ENCODE assay signal across 12 cellular contexts in the genomic region with DNA sequence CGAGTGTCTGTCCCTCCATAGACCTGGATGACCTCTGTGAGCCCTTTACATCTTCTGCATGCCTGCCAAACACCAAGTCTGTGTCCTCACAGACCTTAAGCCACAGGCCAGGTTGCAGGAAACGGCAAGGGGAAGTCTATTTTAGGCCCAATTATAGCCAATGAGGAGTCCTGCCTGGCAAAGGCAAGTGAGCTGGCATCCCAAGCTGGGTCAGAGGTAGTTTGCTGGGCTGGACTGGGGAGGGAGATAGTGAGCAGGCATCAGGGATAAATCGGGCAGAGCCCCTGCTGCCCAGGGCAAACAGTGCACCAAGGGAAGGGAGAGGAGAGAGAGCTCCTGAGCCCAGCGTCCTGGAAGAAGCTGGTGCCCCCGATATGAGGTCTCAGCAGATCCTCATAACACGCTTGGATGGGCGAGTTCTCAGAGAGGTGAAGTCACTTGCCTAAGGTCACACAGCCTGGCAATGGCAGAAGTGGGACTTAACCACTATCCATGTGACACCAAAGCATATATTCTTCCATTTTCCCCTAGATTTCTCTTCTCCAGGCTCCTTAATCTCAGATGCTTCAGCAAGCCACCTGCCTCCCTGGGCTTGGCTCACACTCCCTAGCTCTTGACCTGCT. TPM values are rescaled to one million over a fixed set of nuclear protein-coding genes. Genes with fewer than 3 reads are reported as not detected.
DNase-seq lines count a peak whose midpoint lies in the region; ATAC-seq, FAIRE-seq and TF ChIP-seq lines count a peak whose summit lies in the region.
"Had no signal": no experiment of that assay in that cellular context is flagged by ENCODE, and none has a peak within 500 bp of the region (broad histone marks: within the 10 kb centered on the region; RNA-seq: fewer than 3 reads in every experiment).

No MANE protein-coding gene starts in this region.

- H4K20me1 ChIP-seq in PC-9 (ENCODE audit: insufficient read depth): no peaks in the 10 kb centered on the region

- no peak overlapping the region for H2AFZ ChIP-seq in PC-9

- peaks cover 8% of the 10 kb centered on the region for H3K36me3 Mint-ChIP-seq in activated T-helper 17 cell treated with anti-CD3 and anti-CD28 coated beads, Interleukin-2, amount 50 U/mL, for 72 hours (ENCODE audit: low read depth)

- no peak overlapping the region for H3K4me3 ChIP-seq in PC-9

- CTCF ChIA-PET in PC-9 (lab: Charles Lee): interaction anchor here (0.5 to 1.2 kb wide), 2 partner anchors 21 to 647 kb away, joined by 3 to 4 read pairs; no protein-coding TSS in a partner anchor

- ATAC-seq in left colon: no peak
- ATAC-seq in activated T-helper 17 cell treated with anti-CD3 and anti-CD28 coated beads, Interleukin-2, amount 50 U/mL, for 72 hours (replicated peaks): no peak

- POLR2A ChIA-PET in PC-9 (lab: Charles Lee; ENCODE audit: unreplicated experiment): no interaction called here

- no peak overlapping the region for H3K27ac ChIP-seq in PC-9

- DNase-seq in 8988T (peak; percentile 94), GM12891 (ENCODE audit: insufficient read length, low spot score) (no peak), PC-9 (no peak), fibroblast of peridontal ligament (ENCODE audit: extremely low read depth) (peak; percentile 33), left colon (no peak), ureter (ENCODE audit: low spot score) (no peak), erythroblast (lab: John Stamatoyannopoulos, UW) (no peak)
- DNase-seq: NCI-H1105 treated with DMSO at 0.1 percent for 48 hours had no signal

- no peaks in the 10 kb centered on the region for H3K9me3 Mint-ChIP-seq in activated T-helper 17 cell treated with anti-CD3 and anti-CD28 coated beads, Interleukin-2, amount 50 U/mL, for 72 hours
- H3K9me3 Mint-ChIP-seq: T-helper 1 cell treated with Interleukin-12 subunit alpha and Interleukin-12 subunit beta and Interleukin-4 antibody, amounts not matched to agents 30 μg/mL and 1 μg/mL, for 36 hours had no signal

- intact Hi-C loops in PC-9 (cut with micrococcal nuclease; ENCODE audit: unreplicated experiment) (no loop called here), left colon (cut with DNase I, micrococcal nuclease) (no loop called here)

- H3K27ac Mint-ChIP-seq in activated T-helper 17 cell treated with anti-CD3 and anti-CD28 coated beads, Interleukin-2, amount 50 U/mL, for 72 hours: no peak overlapping the region
- H3K27ac Mint-ChIP-seq: T-helper 1 cell treated with Interleukin-12 subunit alpha and Interleukin-12 subunit beta and Interleukin-4 antibody, amounts not matched to agents 30 μg/mL and 1 μg/mL, for 36 hours had no signal

- TF ChIP-seq CTCF in PC-9 (conservative IDR thresholded peaks at IDR 0.05): peak; percentile 28; the same call in 1 of the 2 replicates

- TF ChIP-seq POLR2A in GM12891 (IDR thresholded peaks at IDR 0.05; ENCODE audit: low read depth, low read length) (no peak), erythroblast (IDR thresholded peaks at IDR 0.05; ENCODE audit: low read length) (no peak)

- no peaks in the 10 kb centered on the region for H3K27me3 Mint-ChIP-seq in activated T-helper 17 cell treated with anti-CD3 and anti-CD28 coated beads, Interleukin-2, amount 50 U/mL, for 72 hours

- H3K4me3 Mint-ChIP-seq in activated T-helper 17 cell treated with anti-CD3 and anti-CD28 coated beads, Interleukin-2, amount 50 U/mL, for 72 hours: no peak overlapping the region
- H3K4me3 Mint-ChIP-seq: T-helper 1 cell treated with Interleukin-12 subunit alpha and Interleukin-12 subunit beta and Interleukin-4 antibody, amounts not matched to agents 30 μg/mL and 1 μg/mL, for 36 hours had no signal

- H3K79me2 ChIP-seq in PC-9 (ENCODE audit: low read depth): peaks cover 9% of the 10 kb centered on the region

- BruUV-seq in PC-9 (replicated peaks; lab: Mats Ljungman, UMichigan): no TSS peak

- peak; percentile 66 for FAIRE-seq in GM12891 (lab: Jason Lieb, UNC)
- FAIRE-seq: islet of Langerhans had no signal

- no peaks in the 10 kb centered on the region for H3K36me3 ChIP-seq in PC-9 (ENCODE audit: low read depth)

- peaks cover 10% of the 10 kb centered on the region for H3K4me1 Mint-ChIP-seq in activated T-helper 17 cell treated with anti-CD3 and anti-CD28 coated beads, Interleukin-2, amount 50 U/mL, for 72 hours

- H3K4me1 ChIP-seq in PC-9 (replicated peaks; ENCODE audit: insufficient read depth): peaks cover 7% of the 10 kb centered on the region; the same call in 1 of the 2 replicates

- H3K9me3 ChIP-seq in PC-9 (ENCODE audit: insufficient read depth, low read depth): no peaks in the 10 kb centered on the region
- H3K9me3 ChIP-seq: Caco-2 had no signal

- no peaks in the 10 kb centered on the region for H3K9me2 ChIP-seq in PC-9 (ENCODE audit: insufficient read depth)

- H3K27me3 ChIP-seq in PC-9 (ENCODE audit: insufficient read depth, low read depth): no peaks in the 10 kb centered on the region

- no peaks in the 10 kb centered on the region for H3F3A ChIP-seq in PC-9 (ENCODE audit: insufficient read depth, low read depth)

- no peak overlapping the region for H3K4me2 ChIP-seq in PC-9

TF ChIP-seq in GM12891, 5 proteins besides CTCF, POLR2A, EP300 and RAD21:
- TF ChIP-seq TAF1 (IDR thresholded peaks at IDR 0.05; ENCODE audit: low read depth, low read length) (no peak), SPI1 (IDR thresholded peaks at IDR 0.05; ENCODE audit: low read depth, low read length) (no peak)
TF ChIP-seq in GM12891: peak in this region for 0.

RNA-seq across cellular contexts. Expression of a gene that starts 3.7 kb away (rescaled TPM):
- 12.5 TPM for polyA plus RNA-seq in GM12891 (2012; ENCODE audit: low read depth, missing spikeins)
- total RNA-seq in PC-9 (2021): 7.8 and 10.7 TPM in 2 replicates
- 1 to 10 TPM; 2.6 to 3.1 TPM for total RNA-seq in left colon
- 10 to 100 TPM; 31.2 to 39.9 TPM for total RNA-seq in activated T-helper 17 cell treated with anti-CD3 and anti-CD28 coated beads, Interleukin-2, amount 50 U/mL, for 72 hours
- 3.6 TPM for total RNA-seq in ureter

Comparison
In these comparisons a context has a peak if more than half of its experiments do, and no peak if none do; other contexts are left out.
1. DNase-seq: peak in 8988T (single experiment) and fibroblast of peridontal ligament (single experiment); none in GM12891 (single experiment), PC-9 (0 of 2), left colon (0 of 2), ureter (single experiment) and erythroblast (0 of 2).